Comparison of ENCODE assay signal across 11 cellular contexts in genomic region chr21:39345440-39345839, GRCh38. TPM values are rescaled to one million over a fixed set of nuclear protein-coding genes. Genes with fewer than 3 reads are reported as not detected.
DNase-seq lines count a peak whose midpoint lies in the region; ATAC-seq and TF ChIP-seq lines count a peak whose summit lies in the region.
"Had no signal": no experiment of that assay in that cellular context is flagged by ENCODE, and none has a peak within 500 bp of the region (broad histone marks: within the 10 kb centered on the region; RNA-seq: fewer than 3 reads in every experiment).

No MANE protein-coding gene starts in this region.

- no peaks in the 10 kb centered on the region for H3K9me3 Mint-ChIP-seq in stimulated activated naive CD8-positive, alpha-beta T cell treated with anti-CD3 and anti-CD28 coated beads, Interleukin-15, Interleukin-2, amounts not matched to agents 100 ng/mL and 50 ng/mL, for 24 hours
- H3K9me3 Mint-ChIP-seq in activated CD4-positive, alpha-beta memory T cell treated with anti-CD3 and anti-CD28 coated beads, Interleukin-2, amount 10 ng/mL, durations not matched to agents 7 days and 5 days, result no peaks in the 10 kb centered on the region
- H3K9me3 Mint-ChIP-seq in type B pancreatic cell, result no peaks in the 10 kb centered on the region

- TF ChIP-seq CTCF in kidney epithelial cell (IDR thresholded peaks at IDR 0.05; ENCODE audit: insufficient read depth, low read length, poor library complexity, severe bottlenecking) (no peak), type B pancreatic cell (conservative IDR thresholded peaks at IDR 0.05) (no peak)

- peaks cover 2% of the 10 kb centered on the region for H3K36me3 ChIP-seq in kidney epithelial cell (ENCODE audit: control insufficient read depth, insufficient read depth, low read length)

- peaks cover 51% of the 10 kb centered on the region for H3K4me1 Mint-ChIP-seq in stimulated activated naive CD8-positive, alpha-beta T cell treated with anti-CD3 and anti-CD28 coated beads, Interleukin-15, Interleukin-2, amounts not matched to agents 100 ng/mL and 50 ng/mL, for 24 hours (ENCODE audit: low read depth)
- peaks cover 40% of the 10 kb centered on the region for H3K4me1 Mint-ChIP-seq in activated CD4-positive, alpha-beta memory T cell treated with anti-CD3 and anti-CD28 coated beads, Interleukin-2, amount 10 ng/mL, durations not matched to agents 7 days and 5 days
- H3K4me1 Mint-ChIP-seq in type B pancreatic cell (ENCODE audit: unreplicated experiment), result peaks cover 26% of the 10 kb centered on the region

- peak overlapping the region; percentile 4 for H3K4me3 ChIP-seq in kidney epithelial cell (ENCODE audit: low read depth, low read length)

- POLR2A ChIA-PET in activated CD4-positive, alpha-beta memory T cell treated with anti-CD3 and anti-CD28 coated beads, Interleukin-2, amount 10 ng/mL, durations not matched to agents 7 days and 5 days (lab: Charles Lee), result interaction anchor here (0.8 to 7.0 kb wide), 5 partner anchors 28 to 162 kb away, joined by 3 to 197 read pairs (median 6); partner anchors contain the start of genes BRWD1 and PSMG1

- CTCF ChIA-PET in activated CD4-positive, alpha-beta memory T cell treated with anti-CD3 and anti-CD28 coated beads, Interleukin-2, amount 10 ng/mL, durations not matched to agents 7 days and 5 days (lab: Charles Lee), result interaction anchor here (4.9 kb wide), 1 partner anchor 42 kb away, joined by 20 read pairs; no protein-coding TSS in a partner anchor

- no peaks in the 10 kb centered on the region for H3K27me3 Mint-ChIP-seq in stimulated activated naive CD8-positive, alpha-beta T cell treated with anti-CD3 and anti-CD28 coated beads, Interleukin-15, Interleukin-2, amounts not matched to agents 100 ng/mL and 50 ng/mL, for 24 hours
- H3K27me3 Mint-ChIP-seq in activated CD4-positive, alpha-beta memory T cell treated with anti-CD3 and anti-CD28 coated beads, Interleukin-2, amount 10 ng/mL, durations not matched to agents 7 days and 5 days, result no peaks in the 10 kb centered on the region
- no peaks in the 10 kb centered on the region for H3K27me3 Mint-ChIP-seq in type B pancreatic cell

- H3K36me3 Mint-ChIP-seq in stimulated activated naive CD8-positive, alpha-beta T cell treated with anti-CD3 and anti-CD28 coated beads, Interleukin-15, Interleukin-2, amounts not matched to agents 100 ng/mL and 50 ng/mL, for 24 hours (ENCODE audit: low read depth), result peaks cover 68% of the 10 kb centered on the region
- peaks cover 66% of the 10 kb centered on the region for H3K36me3 Mint-ChIP-seq in activated CD4-positive, alpha-beta memory T cell treated with anti-CD3 and anti-CD28 coated beads, Interleukin-2, amount 10 ng/mL, durations not matched to agents 7 days and 5 days (ENCODE audit: low read depth)
- peaks cover 49% of the 10 kb centered on the region for H3K36me3 Mint-ChIP-seq in type B pancreatic cell

- no peaks in the 10 kb centered on the region for H3K27me3 ChIP-seq in kidney epithelial cell (ENCODE audit: control insufficient read depth, insufficient read depth, low read length)
- H3K27me3 ChIP-seq: left lung had no signal

- H3K27ac Mint-ChIP-seq in stimulated activated naive CD8-positive, alpha-beta T cell treated with anti-CD3 and anti-CD28 coated beads, Interleukin-15, Interleukin-2, amounts not matched to agents 100 ng/mL and 50 ng/mL, for 24 hours, result peak overlapping the region; percentile 76
- H3K27ac Mint-ChIP-seq in activated CD4-positive, alpha-beta memory T cell treated with anti-CD3 and anti-CD28 coated beads, Interleukin-2, amount 10 ng/mL, durations not matched to agents 7 days and 5 days, result peak overlapping the region; percentile 2
- H3K27ac Mint-ChIP-seq in type B pancreatic cell, result peak overlapping the region; percentile 77

- DNase-seq in stimulated activated naive CD8-positive, alpha-beta T cell treated with anti-CD3 and anti-CD28 coated beads, Interleukin-15, Interleukin-2, amounts not matched to agents 100 U/mL and 50 U/mL, for 24 hours, result no peak
- no peak for DNase-seq in activated CD4-positive, alpha-beta memory T cell treated with anti-CD3 and anti-CD28 coated beads, Interleukin-2, amount 10 ng/mL, durations not matched to agents 7 days and 5 days
- DNase-seq in kidney epithelial cell (ENCODE audit: low read depth) (no peak), type B pancreatic cell (ENCODE audit: extremely low spot score, unreplicated experiment) (no peak), iPS-NIHi7 (ENCODE audit: extremely low spot score) (no peak)
- DNase-seq: left lung, NCI-H2227 treated with DMSO at 0.1 percent for 48 hours had no signal

- H3K4me3 Mint-ChIP-seq in stimulated activated naive CD8-positive, alpha-beta T cell treated with anti-CD3 and anti-CD28 coated beads, Interleukin-15, Interleukin-2, amounts not matched to agents 100 ng/mL and 50 ng/mL, for 24 hours, result peak overlapping the region; percentile 93
- peak overlapping the region; percentile 71 for H3K4me3 Mint-ChIP-seq in activated CD4-positive, alpha-beta memory T cell treated with anti-CD3 and anti-CD28 coated beads, Interleukin-2, amount 10 ng/mL, durations not matched to agents 7 days and 5 days
- H3K4me3 Mint-ChIP-seq in type B pancreatic cell, result peak overlapping the region; percentile 92

- no peak for ATAC-seq in stimulated activated naive CD8-positive, alpha-beta T cell treated with anti-CD3 and anti-CD28 coated beads, Interleukin-15, Interleukin-2, amounts not matched to agents 100 U/mL and 50 U/mL, for 24 hours
- ATAC-seq in GM21381 (IDR thresholded peaks at IDR 0.05; ENCODE audit: unreplicated experiment) (no peak), HG03439 (IDR thresholded peaks at IDR 0.05; ENCODE audit: unreplicated experiment) (no peak)
- ATAC-seq: esophagus mucosa, left lung had no signal

RNA-seq across cellular contexts. Expression of gene HMGN1, which starts 3.4 kb away (rescaled TPM):
- 100 to 1,000 TPM; 327 to 340 TPM for total RNA-seq in activated CD4-positive, alpha-beta memory T cell treated with anti-CD3 and anti-CD28 coated beads, Interleukin-2, amount 10 ng/mL, durations not matched to agents 7 days and 5 days
- 330 and 352 TPM in 2 replicates for total RNA-seq in kidney epithelial cell
- total RNA-seq in type B pancreatic cell (ENCODE audit: low replicate concordance), result 466 and 479 TPM in 2 replicates

RNA-seq across cellular contexts. Expression of gene BRWD1, which starts 32.0 kb away (rescaled TPM):
- total RNA-seq in activated CD4-positive, alpha-beta memory T cell treated with anti-CD3 and anti-CD28 coated beads, Interleukin-2, amount 10 ng/mL, durations not matched to agents 7 days and 5 days, result 10 to 100 TPM; 39.5 to 45.3 TPM
- total RNA-seq in kidney epithelial cell (20.3 and 26.3 TPM in 2 replicates), type B pancreatic cell (ENCODE audit: low replicate concordance) (44.7 and 48.0 TPM in 2 replicates)

Comparison
In these comparisons a context has a peak if more than half of its experiments do, and no peak if none do; other contexts are left out.
1. H3K27ac Mint-ChIP-seq: peak in every context shown above with its lines; median percentile 77 in type B pancreatic cell; 76 in stimulated activated naive CD8-positive, alpha-beta T cell treated with anti-CD3 and anti-CD28 coated beads, Interleukin-15, Interleukin-2, amounts not matched to agents 100 ng/mL and 50 ng/mL, for 24 hours; 2 in activated CD4-positive, alpha-beta memory T cell treated with anti-CD3 and anti-CD28 coated beads, Interleukin-2, amount 10 ng/mL, durations not matched to agents 7 days and 5 days.